ENCODE assay signal across 25 cellular contexts in the genomic region with DNA sequence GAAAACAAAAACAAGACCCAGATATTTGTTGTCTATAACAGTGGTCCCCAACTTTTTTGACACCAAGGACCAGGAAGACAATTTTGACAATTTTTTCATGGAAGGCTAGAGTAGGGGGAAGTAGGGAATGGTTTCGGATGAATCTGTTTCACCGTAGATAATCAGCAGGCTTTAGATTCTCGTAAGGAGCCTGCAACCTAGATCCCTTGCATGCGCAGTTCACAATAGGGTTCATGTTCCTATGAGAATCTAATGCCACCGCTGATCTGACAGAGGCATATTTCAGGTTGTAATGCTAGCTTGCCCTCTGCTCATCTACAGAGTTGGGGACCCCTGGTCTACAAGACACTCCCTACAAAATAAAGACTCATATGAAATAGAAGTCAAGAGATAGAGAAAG.
"Had no signal": no experiment of that assay in that cellular context is flagged by ENCODE, and none has a peak within 500 bp of the region (broad histone marks: within the 10 kb centered on the region; RNA-seq: fewer than 3 reads in every experiment).

No MANE protein-coding gene starts in this region.

- H3K4me3 ChIP-seq: colonic mucosa, coronary artery, dorsolateral prefrontal cortex, esophagus muscularis mucosa, esophagus squamous epithelium, gastrocnemius medialis, gastroesophageal sphincter, heart left ventricle, heart right ventricle had no signal

- ATAC-seq: effector memory CD8-positive, alpha-beta T cell; esophagus mucosa; foreskin keratinocyte; gastrocnemius medialis; gastroesophageal sphincter; heart left ventricle; heart right ventricle had no signal

- H3K9me3 ChIP-seq: colonic mucosa, esophagus muscularis mucosa, esophagus squamous epithelium, gastrocnemius medialis, gastroesophageal sphincter, heart left ventricle, heart right ventricle had no signal

- DNase-seq: colonic mucosa; cortex of kidney; dermis blood vessel endothelial cell; dorsolateral prefrontal cortex; effector CD4-positive, alpha-beta T cell; effector CD8-positive, alpha-beta T cell; effector memory CD4-positive, alpha-beta T cell; effector memory CD8-positive, alpha-beta T cell; endodermal cell; erythroblast; esophagus squamous epithelium; foreskin fibroblast; foreskin keratinocyte; foreskin melanocyte; gastrocnemius medialis; glutamatergic neuron; head of caudate nucleus; heart left ventricle; heart right ventricle had no signal

- H3K27me3 ChIP-seq: colonic mucosa, dorsolateral prefrontal cortex, esophagus muscularis mucosa, esophagus squamous epithelium, foreskin keratinocyte, gastrocnemius medialis, gastroesophageal sphincter, heart left ventricle, heart right ventricle had no signal

- H3K4me1 ChIP-seq: colonic mucosa, esophagus muscularis mucosa, esophagus squamous epithelium, foreskin keratinocyte, gastrocnemius medialis, gastroesophageal sphincter, heart left ventricle, heart right ventricle had no signal

- H3K4me3 Mint-ChIP-seq: dendritic cell treated with granulocyte-macrophage colony-stimulating factor and Interleukin-4, amounts not matched to agents 40 ng/mL and 50 ng/mL, for 4 days; effector memory CD8-positive, alpha-beta T cell; endodermal cell had no signal

- H3K27me3 Mint-ChIP-seq: dendritic cell treated with granulocyte-macrophage colony-stimulating factor and Interleukin-4, amounts not matched to agents 40 ng/mL and 50 ng/mL, for 4 days; effector memory CD8-positive, alpha-beta T cell had no signal

- H3K27ac Mint-ChIP-seq: dendritic cell treated with granulocyte-macrophage colony-stimulating factor and Interleukin-4, amounts not matched to agents 40 ng/mL and 50 ng/mL, for 4 days; effector memory CD8-positive, alpha-beta T cell; endodermal cell had no signal

- H3K36me3 ChIP-seq: colonic mucosa, esophagus muscularis mucosa, esophagus squamous epithelium, gastrocnemius medialis, gastroesophageal sphincter, heart left ventricle, heart right ventricle had no signal

- H3K9me3 Mint-ChIP-seq: dendritic cell treated with granulocyte-macrophage colony-stimulating factor and Interleukin-4, amounts not matched to agents 40 ng/mL and 50 ng/mL, for 4 days; endodermal cell had no signal

- H3K27ac ChIP-seq: colonic mucosa, coronary artery, dorsolateral prefrontal cortex, epithelial cell of prostate, esophagus muscularis mucosa, esophagus squamous epithelium, foreskin keratinocyte, gastrocnemius medialis, gastroesophageal sphincter, heart left ventricle, heart right ventricle had no signal
